In genomic region chr9:34190996-34191892, GRCh38 we compare ENCODE assay signal across 10 cellular contexts. TPM values are rescaled to one million over a fixed set of nuclear protein-coding genes. Genes with fewer than 3 reads are reported as not detected.
A peak's percentile ranks its signal among the peaks of the same experiment; 100 is the strongest.
DNase-seq lines count a peak whose midpoint lies in the region; ATAC-seq and TF ChIP-seq lines count a peak whose summit lies in the region.
"Had no signal": no experiment of that assay in that cellular context is flagged by ENCODE, and none has a peak within 500 bp of the region (broad histone marks: within the 10 kb centered on the region; RNA-seq: fewer than 3 reads in every experiment).

No MANE protein-coding gene starts in this region.

- intact Hi-C loops in upper lobe of right lung (cut with DNase I), result no loop called here
- intact Hi-C loops in PC-9 (cut with micrococcal nuclease; ENCODE audit: unreplicated experiment), result no loop called here

- no peak for DNase-seq in stimulated activated naive CD8-positive, alpha-beta T cell treated with anti-CD3 and anti-CD28 coated beads, Interleukin-15, amount 100 ng/mL, for 72 hours
- DNase-seq in stimulated activated naive CD8-positive, alpha-beta T cell treated with anti-CD3 and anti-CD28 coated beads, Interleukin-15, Interleukin-2, amounts not matched to agents 100 U/mL and 50 U/mL, for 24 hours, result no peak
- DNase-seq in RWPE1 (ENCODE audit: low spot score) (no peak), foreskin melanocyte (peak; percentile 52), upper lobe of right lung (no peak), PC-9 (no peak), SKM-1 treated with dmso at 0.1 percent for 144 hours (lab: John Stamatoyannopoulos, UW; ENCODE audit: unreplicated experiment) (no peak)
- DNase-seq in activated CD4-positive, alpha-beta T cell treated with anti-CD3 and anti-CD28 coated beads, Interleukin-2, amount 50 U/mL, for 1 hour, result no peak

- H2AFZ ChIP-seq in PC-9, result no peak overlapping the region

- H3K4me1 Mint-ChIP-seq in stimulated activated naive CD8-positive, alpha-beta T cell treated with anti-CD3 and anti-CD28 coated beads, Interleukin-15, amount 100 ng/mL, for 72 hours, result peaks cover 65% of the 10 kb centered on the region

- H3K27ac ChIP-seq in RWPE1 (no peak overlapping the region), upper lobe of right lung (no peak overlapping the region), PC-9 (no peak overlapping the region)
- H3K27ac ChIP-seq: HL-60 had no signal

- H3F3A ChIP-seq in PC-9 (ENCODE audit: insufficient read depth, low read depth), result peaks cover 10% of the 10 kb centered on the region; the same call in 1 of the 2 replicates

- BruUV-seq in PC-9 (replicated peaks; lab: Mats Ljungman, UMichigan), result no TSS peak

- H3K9me2 ChIP-seq in PC-9 (ENCODE audit: insufficient read depth), result no peaks in the 10 kb centered on the region

- H3K27me3 ChIP-seq in upper lobe of right lung, result no peaks in the 10 kb centered on the region
- no peaks in the 10 kb centered on the region for H3K27me3 ChIP-seq in PC-9 (ENCODE audit: insufficient read depth, low read depth)

- peak overlapping the region; percentile 73 to 86 for H3K27ac Mint-ChIP-seq in stimulated activated naive CD8-positive, alpha-beta T cell treated with anti-CD3 and anti-CD28 coated beads, Interleukin-15, amount 100 ng/mL, for 72 hours
- H3K27ac Mint-ChIP-seq: stimulated activated naive CD8-positive, alpha-beta T cell treated with anti-CD3 and anti-CD28 coated beads, Interleukin-15, Interleukin-2, amounts not matched to agents 100 ng/mL and 50 ng/mL, for 24 hours had no signal

- H3K36me3 ChIP-seq in upper lobe of right lung (peaks cover 1% of the 10 kb centered on the region), PC-9 (ENCODE audit: low read depth) (no peaks in the 10 kb centered on the region)

- H3K4me3 ChIP-seq in upper lobe of right lung (no peak overlapping the region), PC-9 (no peak overlapping the region)

- H4K20me1 ChIP-seq in PC-9 (ENCODE audit: insufficient read depth), result peaks cover 11% of the 10 kb centered on the region

- ATAC-seq in stimulated activated naive CD8-positive, alpha-beta T cell treated with anti-CD3 and anti-CD28 coated beads, Interleukin-15, amount 100 ng/mL, for 72 hours, result no peak
- ATAC-seq in stimulated activated naive CD8-positive, alpha-beta T cell treated with anti-CD3 and anti-CD28 coated beads, Interleukin-15, Interleukin-2, amounts not matched to agents 100 U/mL and 50 U/mL, for 24 hours, result no peak
- no peak for ATAC-seq in upper lobe of right lung

- peaks cover 31% of the 10 kb centered on the region for H3K4me1 ChIP-seq in upper lobe of right lung
- H3K4me1 ChIP-seq in PC-9 (replicated peaks; ENCODE audit: insufficient read depth), result peaks cover 17% of the 10 kb centered on the region

- H3K4me3 Mint-ChIP-seq in stimulated activated naive CD8-positive, alpha-beta T cell treated with anti-CD3 and anti-CD28 coated beads, Interleukin-15, amount 100 ng/mL, for 72 hours, result no peak overlapping the region
- H3K4me3 Mint-ChIP-seq: stimulated activated naive CD8-positive, alpha-beta T cell treated with anti-CD3 and anti-CD28 coated beads, Interleukin-15, Interleukin-2, amounts not matched to agents 100 ng/mL and 50 ng/mL, for 24 hours had no signal

- no peak overlapping the region for H3K4me2 ChIP-seq in PC-9

- H3K9me3 Mint-ChIP-seq in stimulated activated naive CD8-positive, alpha-beta T cell treated with anti-CD3 and anti-CD28 coated beads, Interleukin-15, amount 100 ng/mL, for 72 hours, result no peaks in the 10 kb centered on the region
- H3K9me3 Mint-ChIP-seq: stimulated activated naive CD8-positive, alpha-beta T cell treated with anti-CD3 and anti-CD28 coated beads, Interleukin-15, Interleukin-2, amounts not matched to agents 100 ng/mL and 50 ng/mL, for 24 hours had no signal

- H3K9me3 ChIP-seq in upper lobe of right lung, result no peaks in the 10 kb centered on the region
- H3K9me3 ChIP-seq in PC-9 (ENCODE audit: insufficient read depth, low read depth), result no peaks in the 10 kb centered on the region

- H3K27me3 Mint-ChIP-seq in stimulated activated naive CD8-positive, alpha-beta T cell treated with anti-CD3 and anti-CD28 coated beads, Interleukin-15, amount 100 ng/mL, for 72 hours, result no peaks in the 10 kb centered on the region
- H3K27me3 Mint-ChIP-seq: stimulated activated naive CD8-positive, alpha-beta T cell treated with anti-CD3 and anti-CD28 coated beads, Interleukin-15, Interleukin-2, amounts not matched to agents 100 ng/mL and 50 ng/mL, for 24 hours had no signal

- CTCF ChIA-PET in RWPE1 (lab: Yijun Ruan, JAX) (interaction anchor here (0.6 to 0.7 kb wide), 3 partner anchors 11 to 62 kb away, joined by 3 to 5 read pairs (median 3); no protein-coding TSS in a partner anchor), PC-9 (lab: Charles Lee) (no interaction called here)

- peaks cover 95% of the 10 kb centered on the region for H3K79me2 ChIP-seq in PC-9 (ENCODE audit: low read depth)

- TF ChIP-seq CTCF in RWPE1 (conservative IDR thresholded peaks at IDR 0.05; ENCODE audit: low read depth), result peak; percentile 14; the same call in 1 of the 2 replicates
- peak; percentile 24 for TF ChIP-seq CTCF in upper lobe of right lung (IDR thresholded peaks at IDR 0.05)
- no peak; the same call in 1 of the 2 replicates for TF ChIP-seq CTCF in PC-9 (conservative IDR thresholded peaks at IDR 0.05)

- POLR2A ChIA-PET in RWPE1 (lab: Yijun Ruan, JAX; ENCODE audit: low non-redundant PET) (no interaction called here), PC-9 (lab: Charles Lee; ENCODE audit: unreplicated experiment) (no interaction called here)

RNA-seq across cellular contexts. Expression of gene UBAP1, which starts 12.4 kb away (rescaled TPM):
- total RNA-seq in upper lobe of right lung (51.9 TPM), PC-9 (2021) (23.7 and 33.8 TPM in 2 replicates)
